1 cellular context compared by ENCODE assay signal in the genomic region with DNA sequence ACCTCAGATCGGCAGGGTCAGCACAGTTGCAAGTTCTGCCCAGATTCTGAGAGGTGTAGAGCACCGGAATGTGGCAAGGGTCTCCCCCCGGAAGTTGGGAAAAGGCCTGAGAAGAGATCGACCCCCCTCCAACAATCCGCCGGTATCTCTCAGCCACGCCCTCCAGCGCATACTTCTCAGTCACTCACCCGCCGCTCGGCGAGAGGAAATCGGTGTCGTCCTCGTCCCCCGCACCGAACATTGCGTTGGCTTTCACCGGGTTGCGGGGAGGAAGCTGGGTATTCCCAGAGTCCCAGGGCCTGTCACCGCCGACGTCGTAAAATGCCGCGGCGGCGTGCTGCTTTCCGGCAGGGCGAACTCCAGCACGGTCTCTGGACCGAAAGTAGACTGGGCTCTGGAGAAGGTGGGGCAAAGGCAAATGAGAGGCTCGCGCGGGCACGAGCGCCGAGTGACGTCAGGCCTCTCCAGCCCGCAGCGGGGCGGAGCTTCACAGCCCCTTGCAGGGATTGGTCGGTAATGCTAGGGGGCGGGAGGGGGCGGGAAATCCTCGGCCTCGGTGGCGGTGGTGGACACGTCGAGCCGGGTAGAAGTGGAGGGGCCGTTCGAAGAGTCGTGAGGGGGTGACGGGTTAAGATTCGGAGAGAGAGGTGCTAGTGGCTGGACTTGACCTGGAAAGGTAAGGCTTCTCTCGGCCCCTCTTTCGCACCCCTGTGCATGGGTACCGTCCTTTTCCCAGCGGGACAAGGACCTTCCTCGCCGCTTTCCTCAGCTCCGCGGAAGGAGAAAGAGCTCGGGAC.
TF ChIP-seq lines count a peak whose summit lies in the region.

A gene with protein sequence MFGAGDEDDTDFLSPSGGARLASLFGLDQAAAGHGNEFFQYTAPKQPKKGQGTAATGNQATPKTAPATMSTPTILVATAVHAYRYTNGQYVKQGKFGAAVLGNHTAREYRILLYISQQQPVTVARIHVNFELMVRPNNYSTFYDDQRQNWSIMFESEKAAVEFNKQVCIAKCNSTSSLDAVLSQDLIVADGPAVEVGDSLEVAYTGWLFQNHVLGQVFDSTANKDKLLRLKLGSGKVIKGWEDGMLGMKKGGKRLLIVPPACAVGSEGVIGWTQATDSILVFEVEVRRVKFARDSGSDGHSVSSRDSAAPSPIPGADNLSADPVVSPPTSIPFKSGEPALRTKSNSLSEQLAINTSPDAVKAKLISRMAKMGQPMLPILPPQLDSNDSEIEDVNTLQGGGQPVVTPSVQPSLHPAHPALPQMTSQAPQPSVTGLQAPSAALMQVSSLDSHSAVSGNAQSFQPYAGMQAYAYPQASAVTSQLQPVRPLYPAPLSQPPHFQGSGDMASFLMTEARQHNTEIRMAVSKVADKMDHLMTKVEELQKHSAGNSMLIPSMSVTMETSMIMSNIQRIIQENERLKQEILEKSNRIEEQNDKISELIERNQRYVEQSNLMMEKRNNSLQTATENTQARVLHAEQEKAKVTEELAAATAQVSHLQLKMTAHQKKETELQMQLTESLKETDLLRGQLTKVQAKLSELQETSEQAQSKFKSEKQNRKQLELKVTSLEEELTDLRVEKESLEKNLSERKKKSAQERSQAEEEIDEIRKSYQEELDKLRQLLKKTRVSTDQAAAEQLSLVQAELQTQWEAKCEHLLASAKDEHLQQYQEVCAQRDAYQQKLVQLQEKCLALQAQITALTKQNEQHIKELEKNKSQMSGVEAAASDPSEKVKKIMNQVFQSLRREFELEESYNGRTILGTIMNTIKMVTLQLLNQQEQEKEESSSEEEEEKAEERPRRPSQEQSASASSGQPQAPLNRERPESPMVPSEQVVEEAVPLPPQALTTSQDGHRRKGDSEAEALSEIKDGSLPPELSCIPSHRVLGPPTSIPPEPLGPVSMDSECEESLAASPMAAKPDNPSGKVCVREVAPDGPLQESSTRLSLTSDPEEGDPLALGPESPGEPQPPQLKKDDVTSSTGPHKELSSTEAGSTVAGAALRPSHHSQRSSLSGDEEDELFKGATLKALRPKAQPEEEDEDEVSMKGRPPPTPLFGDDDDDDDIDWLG (minus strand): TSS at position 275 of the 797 bp plus-strand sequence. CDS start 34 bp downstream, at position 241.
SLC31A1 (plus strand) TSS at position 542 of the 797 bp plus-strand sequence. CDS start 34,605 bp downstream, outside the sequence.

TF ChIP-seq in HEK293, 187 proteins besides CTCF, POLR2A, EP300 and RAD21 (continued from another document):
- TF ChIP-seq INSM2 (tag by site-specific recombination; IDR thresholded peaks at IDR 0.05): no peak; the same call in 1 of the 2 replicates
- peak; percentile 69 for TF ChIP-seq ZNF335 (tag by site-specific recombination; conservative IDR thresholded peaks at IDR 0.05)
- TF ChIP-seq, protein P1, sequence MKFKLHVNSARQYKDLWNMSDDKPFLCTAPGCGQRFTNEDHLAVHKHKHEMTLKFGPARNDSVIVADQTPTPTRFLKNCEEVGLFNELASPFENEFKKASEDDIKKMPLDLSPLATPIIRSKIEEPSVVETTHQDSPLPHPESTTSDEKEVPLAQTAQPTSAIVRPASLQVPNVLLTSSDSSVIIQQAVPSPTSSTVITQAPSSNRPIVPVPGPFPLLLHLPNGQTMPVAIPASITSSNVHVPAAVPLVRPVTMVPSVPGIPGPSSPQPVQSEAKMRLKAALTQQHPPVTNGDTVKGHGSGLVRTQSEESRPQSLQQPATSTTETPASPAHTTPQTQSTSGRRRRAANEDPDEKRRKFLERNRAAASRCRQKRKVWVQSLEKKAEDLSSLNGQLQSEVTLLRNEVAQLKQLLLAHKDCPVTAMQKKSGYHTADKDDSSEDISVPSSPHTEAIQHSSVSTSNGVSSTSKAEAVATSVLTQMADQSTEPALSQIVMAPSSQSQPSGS (tag by site-specific recombination; IDR thresholded peaks at IDR 0.05; ENCODE audit: low read depth): peak; percentile 97
- peak; percentile 26; the same call in 1 of the 2 replicates for TF ChIP-seq KLF9 (tag by site-specific recombination; IDR thresholded peaks at IDR 0.05; ENCODE audit: low read depth)
- TF ChIP-seq ZSCAN23 (tag by site-specific recombination; IDR thresholded peaks at IDR 0.05): peak; percentile 63; the same call in 1 of the 2 replicates
- 0 out of 2 replicates have a peak, but pooled peaks have one; percentile 60 for TF ChIP-seq IKZF3 (tag by site-specific recombination; IDR thresholded peaks at IDR 0.05)
- peak; percentile 98 for TF ChIP-seq ZBTB8A (tag by site-specific recombination; IDR thresholded peaks at IDR 0.05)
- no peak for TF ChIP-seq ZNF239 (tag by site-specific recombination; IDR thresholded peaks at IDR 0.05)
- TF ChIP-seq ZNF518A (tag by site-specific recombination; conservative IDR thresholded peaks at IDR 0.05; ENCODE audit: low read depth): peak; percentile 47; the same call in 1 of the 2 replicates
- TF ChIP-seq ZBTB17 (tag by site-specific recombination; IDR thresholded peaks at IDR 0.05): peak; percentile 90
- TF ChIP-seq ZNF596 (tag by site-specific recombination; IDR thresholded peaks at IDR 0.05): no peak
- TF ChIP-seq KLF16 (tag by site-specific recombination; IDR thresholded peaks at IDR 0.05): peak; percentile 25; the same call in 1 of the 2 replicates
- peak; percentile 35; the same call in 1 of the 2 replicates for TF ChIP-seq ZNF501 (tag by site-specific recombination; IDR thresholded peaks at IDR 0.05)
- TF ChIP-seq KLF10 (tag by site-specific recombination; IDR thresholded peaks at IDR 0.05): peak; percentile 45; the same call in 1 of the 2 replicates
- TF ChIP-seq, protein P2, sequence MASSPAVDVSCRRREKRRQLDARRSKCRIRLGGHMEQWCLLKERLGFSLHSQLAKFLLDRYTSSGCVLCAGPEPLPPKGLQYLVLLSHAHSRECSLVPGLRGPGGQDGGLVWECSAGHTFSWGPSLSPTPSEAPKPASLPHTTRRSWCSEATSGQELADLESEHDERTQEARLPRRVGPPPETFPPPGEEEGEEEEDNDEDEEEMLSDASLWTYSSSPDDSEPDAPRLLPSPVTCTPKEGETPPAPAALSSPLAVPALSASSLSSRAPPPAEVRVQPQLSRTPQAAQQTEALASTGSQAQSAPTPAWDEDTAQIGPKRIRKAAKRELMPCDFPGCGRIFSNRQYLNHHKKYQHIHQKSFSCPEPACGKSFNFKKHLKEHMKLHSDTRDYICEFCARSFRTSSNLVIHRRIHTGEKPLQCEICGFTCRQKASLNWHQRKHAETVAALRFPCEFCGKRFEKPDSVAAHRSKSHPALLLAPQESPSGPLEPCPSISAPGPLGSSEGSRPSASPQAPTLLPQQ (tag by site-specific recombination; IDR thresholded peaks at IDR 0.05): peak; percentile 5; the same call in 1 of the 2 replicates
- peak; percentile 64 for TF ChIP-seq GLIS1 (tag by site-specific recombination; IDR thresholded peaks at IDR 0.05)
- peak; percentile 96 for TF ChIP-seq ZNF629 (tag by site-specific recombination; IDR thresholded peaks at IDR 0.05)
- TF ChIP-seq, protein P3, sequence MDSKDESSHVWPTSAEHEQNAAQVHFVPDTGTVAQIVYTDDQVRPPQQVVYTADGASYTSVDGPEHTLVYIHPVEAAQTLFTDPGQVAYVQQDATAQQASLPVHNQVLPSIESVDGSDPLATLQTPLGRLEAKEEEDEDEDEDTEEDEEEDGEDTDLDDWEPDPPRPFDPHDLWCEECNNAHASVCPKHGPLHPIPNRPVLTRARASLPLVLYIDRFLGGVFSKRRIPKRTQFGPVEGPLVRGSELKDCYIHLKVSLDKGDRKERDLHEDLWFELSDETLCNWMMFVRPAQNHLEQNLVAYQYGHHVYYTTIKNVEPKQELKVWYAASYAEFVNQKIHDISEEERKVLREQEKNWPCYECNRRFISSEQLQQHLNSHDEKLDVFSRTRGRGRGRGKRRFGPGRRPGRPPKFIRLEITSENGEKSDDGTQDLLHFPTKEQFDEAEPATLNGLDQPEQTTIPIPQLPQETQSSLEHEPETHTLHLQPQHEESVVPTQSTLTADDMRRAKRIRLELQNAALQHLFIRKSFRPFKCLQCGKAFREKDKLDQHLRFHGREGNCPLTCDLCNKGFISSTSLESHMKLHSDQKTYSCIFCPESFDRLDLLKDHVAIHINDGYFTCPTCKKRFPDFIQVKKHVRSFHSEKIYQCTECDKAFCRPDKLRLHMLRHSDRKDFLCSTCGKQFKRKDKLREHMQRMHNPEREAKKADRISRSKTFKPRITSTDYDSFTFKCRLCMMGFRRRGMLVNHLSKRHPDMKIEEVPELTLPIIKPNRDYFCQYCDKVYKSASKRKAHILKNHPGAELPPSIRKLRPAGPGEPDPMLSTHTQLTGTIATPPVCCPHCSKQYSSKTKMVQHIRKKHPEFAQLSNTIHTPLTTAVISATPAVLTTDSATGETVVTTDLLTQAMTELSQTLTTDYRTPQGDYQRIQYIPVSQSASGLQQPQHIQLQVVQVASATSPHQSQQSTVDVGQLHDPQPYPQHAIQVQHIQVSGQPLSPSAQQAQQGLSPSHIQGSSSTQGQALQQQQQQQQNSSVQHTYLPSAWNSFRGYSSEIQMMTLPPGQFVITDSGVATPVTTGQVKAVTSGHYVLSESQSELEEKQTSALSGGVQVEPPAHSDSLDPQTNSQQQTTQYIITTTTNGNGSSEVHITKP (tag by site-specific recombination; IDR thresholded peaks at IDR 0.05): peak; percentile 77
- TF ChIP-seq ZNF76 (tag by site-specific recombination; IDR thresholded peaks at IDR 0.05; ENCODE audit: borderline replicate concordance, low read depth): peak; percentile 91
